In the genomic region with DNA sequence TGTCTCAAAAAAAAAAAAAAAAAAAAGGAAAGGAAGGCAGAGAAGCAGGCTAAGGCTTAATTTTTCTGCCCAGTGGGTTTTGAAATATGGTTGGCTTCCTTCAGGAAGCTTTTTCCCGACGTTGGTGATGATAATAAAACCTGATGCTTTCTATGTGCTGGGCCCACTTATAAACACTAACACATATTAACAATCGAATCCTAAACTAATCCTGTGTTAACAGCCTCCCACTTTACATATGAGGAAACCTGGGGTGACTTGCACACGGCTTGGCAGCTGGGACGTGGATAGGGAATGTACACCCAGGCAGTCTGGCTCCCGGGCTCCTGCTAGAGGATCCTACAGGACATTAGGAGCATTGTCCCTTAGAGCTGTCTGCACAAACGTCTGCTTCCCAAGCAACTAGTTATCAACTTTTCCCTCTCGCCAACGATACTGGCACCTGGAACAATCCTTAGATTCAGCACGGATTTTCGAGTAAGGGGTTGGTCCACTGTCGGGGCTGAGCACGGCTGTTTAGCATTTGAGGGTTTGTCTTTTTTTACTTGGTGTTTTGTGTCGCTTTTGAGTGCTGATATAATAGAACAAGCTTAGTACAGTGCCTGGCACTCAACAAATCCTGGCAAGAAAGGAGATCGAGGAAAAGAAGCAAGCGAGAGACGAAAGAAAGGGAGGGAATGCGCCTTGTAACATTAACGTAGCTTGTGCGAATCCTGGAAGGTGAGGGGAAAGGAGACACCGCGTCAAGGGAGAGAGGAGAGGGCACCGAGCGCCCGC, we compare ENCODE assay signal across 7 cellular contexts. TPM values are rescaled to one million over a fixed set of nuclear protein-coding genes. Genes with fewer than 3 reads are reported as not detected.
A peak's percentile ranks its signal among the peaks of the same experiment; 100 is the strongest.
DNase-seq lines count a peak whose midpoint lies in the region; TF ChIP-seq lines count a peak whose summit lies in the region.

No MANE protein-coding gene starts in this region.

- TF ChIP-seq CTCF in GM12865 (IDR thresholded peaks at IDR 0.05; ENCODE audit: insufficient read depth, low read depth, low read length, missing control alignments): no peak
- TF ChIP-seq CTCF in epithelial cell of esophagus (IDR thresholded peaks at IDR 0.05; ENCODE audit: insufficient read depth, low read depth, low read length, missing control alignments): peak; percentile 35

- no peaks in the 10 kb centered on the region for H3K36me3 ChIP-seq in muscle layer of duodenum (ENCODE audit: control insufficient read depth in 1 of 2, insufficient read depth in 2 of 2, low read length in 2 of 2)

- H3K4me1 ChIP-seq in muscle layer of duodenum (ENCODE audit: control insufficient read depth in 1 of 2, insufficient read depth in 2 of 2, low read length in 2 of 2): peaks cover 0 to 8% of the 10 kb centered on the region in 2 donors

- peak overlapping the region; percentile 82 for H3K27ac ChIP-seq in muscle layer of duodenum (ENCODE audit: low read length)

- peak overlapping the region; percentile 63 for H3K4me3 ChIP-seq in GM12865 (ENCODE audit: low read depth, low read length)
- H3K4me3 ChIP-seq in epithelial cell of esophagus (ENCODE audit: low read length): peak overlapping the region; percentile 69
- peak overlapping the region; percentile 92 to 93 for H3K4me3 ChIP-seq in muscle layer of duodenum (ENCODE audit: low read depth in 1 of 2, low read length in 2 of 2)

- no peaks in the 10 kb centered on the region for H3K9me3 ChIP-seq in muscle layer of duodenum (ENCODE audit: control insufficient read depth in 1 of 2, low read length in 2 of 2)

- in situ Hi-C loops in SK-MEL-5 (cut with HindIII; ENCODE audit: low pct_unique_long_range_greater_than_20kb, low sequenced_read_pairs): no loop called here

- no peaks in the 10 kb centered on the region for H3K27me3 ChIP-seq in muscle layer of duodenum (ENCODE audit: low read depth, low read length)

- no peak for DNase-seq in GM12865 (ENCODE audit: low read depth)
- DNase-seq in H4 (ENCODE audit: low spot score): peak; percentile 54
- DNase-seq in KG1 (lab: John Stamatoyannopoulos, UW): peak; percentile 59
- peak; percentile 74 for DNase-seq in SK-MEL-5 (ENCODE audit: low read depth, low spot score)
- peak; percentile 48 for DNase-seq in epithelial cell of esophagus (ENCODE audit: low read depth)
- DNase-seq in activated effector memory CD4-positive, alpha-beta T cell treated with anti-CD3 and anti-CD28 coated beads, Interleukin-2, amount 50 U/mL, for 16 hours: no peak

RNA-seq across cellular contexts. Expression of a gene that starts 0.6 kb away (rescaled TPM):
- 10.5 and 11.1 TPM in 2 replicates for total RNA-seq in H4 (2014; rRNA removed; shearing (Covaris generic))
- total RNA-seq in SK-MEL-5 (2014; rRNA removed; shearing (Covaris generic)): 16.5 and 18.9 TPM in 2 replicates
- polyA plus RNA-seq in SK-MEL-5 (2015; cell fraction: cytosol; rRNA removed): 7.5 and 7.7 TPM in 2 replicates
- polyA plus RNA-seq in SK-MEL-5 (2015; cell fraction: nucleus; rRNA removed): 32.2 and 49.7 TPM in 2 replicates

RNA-seq across cellular contexts. Expression of a gene that starts 19.1 kb away (rescaled TPM):
- not detected in 2 replicates for total RNA-seq in H4 (2014; rRNA removed; shearing (Covaris generic))
- not detected in 2 replicates for total RNA-seq in SK-MEL-5 (2014; rRNA removed; shearing (Covaris generic))
- polyA plus RNA-seq in SK-MEL-5 (2015; cell fraction: cytosol; rRNA removed): not detected in 2 replicates
- not detected in 2 replicates for polyA plus RNA-seq in SK-MEL-5 (2015; cell fraction: nucleus; rRNA removed)

Comparison
In these comparisons a context has a peak if more than half of its experiments do, and no peak if none do; other contexts are left out.
1. DNase-seq: peak in H4 (single experiment), KG1 (single experiment), SK-MEL-5 (single experiment) and epithelial cell of esophagus (single experiment); none in GM12865 (single experiment) and activated effector memory CD4-positive, alpha-beta T cell treated with anti-CD3 and anti-CD28 coated beads, Interleukin-2, amount 50 U/mL, for 16 hours (single experiment).
2. Peak in every context shown above with its lines, with median percentiles within 50 percentile points of each other: H3K4me3 ChIP-seq.